In genomic region chr3:137970914-137971831, GRCh38 we compare ENCODE assay signal across 8 cellular contexts. TPM values are rescaled to one million over a fixed set of nuclear protein-coding genes. Genes with fewer than 3 reads are reported as not detected.
DNase-seq lines count a peak whose midpoint lies in the region; ATAC-seq and TF ChIP-seq lines count a peak whose summit lies in the region.

No MANE protein-coding gene starts in this region.

- no peaks in the 10 kb centered on the region for H3K4me1 ChIP-seq in left lung

- H3K36me3 Mint-ChIP-seq in WTC11: no peaks in the 10 kb centered on the region

- CTCF ChIA-PET in WTC11 (lab: Charles Lee): interaction anchor here (0.5 to 1.7 kb wide), 40 partner anchors 9 to 1707 kb away, joined by 3 to 18 read pairs (median 4); partner anchors contain the start of gene CLDN18

- peaks cover 4% of the 10 kb centered on the region for H3K27me3 Mint-ChIP-seq in WTC11 (ENCODE audit: low read depth)

- H3K9me3 Mint-ChIP-seq in WTC11: no peaks in the 10 kb centered on the region

- H3K27me3 ChIP-seq in left lung: no peaks in the 10 kb centered on the region

- H3K9me3 ChIP-seq in left lung: no peaks in the 10 kb centered on the region

- H3K4me1 Mint-ChIP-seq in WTC11: peaks cover 4% of the 10 kb centered on the region; the same call in 1 of the 2 replicates

- POLR2A ChIA-PET in WTC11 (lab: Charles Lee): interaction anchor here (0.5 to 0.6 kb wide), 2 partner anchors 90 to 1832 kb away, joined by 3 to 6 read pairs; no protein-coding TSS in a partner anchor

- H3K36me3 ChIP-seq in left lung: no peaks in the 10 kb centered on the region

- H3K27ac ChIP-seq in left lung: no peak overlapping the region

- TF ChIP-seq CTCF in WTC11 (IDR thresholded peaks at IDR 0.05): peak; percentile 81
- peak; percentile 95 for TF ChIP-seq CTCF in choroid plexus epithelial cell (conservative IDR thresholded peaks at IDR 0.05; ENCODE audit: low read depth, low read length)
- peak; percentile 79 to 80 for TF ChIP-seq CTCF in left lung (IDR thresholded peaks at IDR 0.05)

- DNase-seq in AG20443 (ENCODE audit: low spot score) (peak; percentile 89), NCI-H226 (peak; percentile 38), WTC11 (ENCODE audit: low spot score) (peak; percentile 92), choroid plexus epithelial cell (ENCODE audit: low read depth) (peak; percentile 72), left lung (peak; percentile 77 to 91)
- peak in 2 of 3 experiments; percentile 11 to 58 for DNase-seq in stimulated activated CD4-positive, alpha-beta T cell treated with anti-CD3 and anti-CD28 coated beads, TNF-alpha, amount 100 ng/mL, for 24 hours (ENCODE audit: low read depth in 3 of 3)

- no peak overlapping the region for H3K4me3 Mint-ChIP-seq in WTC11

- no peak overlapping the region for H3K27ac Mint-ChIP-seq in WTC11

- H3K4me3 ChIP-seq in choroid plexus epithelial cell (ENCODE audit: low read depth, low read length): no peak overlapping the region
- H3K4me3 ChIP-seq in left lung: no peak overlapping the region

- intact Hi-C loops in left lung (cut with DNase I): no loop called here

- ATAC-seq in GM18907 (IDR thresholded peaks at IDR 0.05; ENCODE audit: unreplicated experiment) (peak; percentile 96), HG03135 (IDR thresholded peaks at IDR 0.05; ENCODE audit: unreplicated experiment) (peak; percentile 97), WTC11 (peak; percentile 99), left lung (peak; percentile 100)

TF ChIP-seq in WTC11, 78 proteins besides CTCF, POLR2A, EP300 and RAD21:
- TF ChIP-seq ATF3 (CRISPR knock-in tag; conservative IDR thresholded peaks at IDR 0.05): no peak
- TF ChIP-seq ZBTB21 (CRISPR knock-in tag; IDR thresholded peaks at IDR 0.05; ENCODE audit: borderline replicate concordance): 0 out of 2 replicates have a peak, but pooled peaks have one; percentile 37
- TF ChIP-seq HMGA2 (CRISPR knock-in tag; IDR thresholded peaks at IDR 0.05): peak; percentile 41; the same call in 1 of the 2 replicates
- TF ChIP-seq MAX (CRISPR knock-in tag; IDR thresholded peaks at IDR 0.05): no peak; the same call in 1 of the 2 replicates
- TF ChIP-seq HMGXB4 (CRISPR knock-in tag; IDR thresholded peaks at IDR 0.05): no peak
- peak; percentile 83 for TF ChIP-seq PRDM15 (CRISPR knock-in tag; IDR thresholded peaks at IDR 0.05)
- TF ChIP-seq STAT6 (CRISPR knock-in tag; conservative IDR thresholded peaks at IDR 0.05; ENCODE audit: low read depth): no peak

RNA-seq across cellular contexts. Expression of gene CLDN18, which starts 38.8 kb away (rescaled TPM):
- 0.13 to 0.23 TPM (median 0.16 TPM) in 3 replicates for total RNA-seq in WTC11 (2021)
- 100 to 1,000 TPM in 1 of 2 donors, 10 to 100 TPM in 1; 66.8 to 354 TPM for total RNA-seq in left lung

Comparison
In these comparisons a context has a peak if more than half of its experiments do, and no peak if none do; other contexts are left out.
1. DNase-seq: peak in every context shown above with its lines; median percentile 92 in WTC11; 89 in AG20443; 84 in left lung; 72 in choroid plexus epithelial cell; 38 in NCI-H226; 34 in stimulated activated CD4-positive, alpha-beta T cell treated with anti-CD3 and anti-CD28 coated beads, TNF-alpha, amount 100 ng/mL, for 24 hours.
2. RNA of gene CLDN18, which starts 38.8 kb away (total RNA-seq): 66.8 to 354 TPM in left lung; 0.13 to 0.23 TPM in WTC11; every median in the first group is over 10 times any median in the second.
3. Peak in every context shown above with its lines, with median percentiles within 50 percentile points of each other: ATAC-seq and CTCF ChIP-seq.